ENCODE assay signal across 8 cellular contexts in genomic region chr3:157130138-157130880, GRCh38. TPM values are rescaled to one million over a fixed set of nuclear protein-coding genes. Genes with fewer than 3 reads are reported as not detected.
DNase-seq lines count a peak whose midpoint lies in the region.

No MANE protein-coding gene starts in this region.

- H3K23ac ChIP-seq in mesendoderm (ENCODE audit: low read length), result peak overlapping the region; percentile 83

- peak overlapping the region; percentile 62 for H2BK120ac ChIP-seq in mesendoderm (ENCODE audit: low read depth, low read length)

- H3K79me2 ChIP-seq in mesendoderm (ENCODE audit: control insufficient read depth, insufficient read depth, low read length), result no peaks in the 10 kb centered on the region

- H3K36me3 ChIP-seq in mesendoderm (ENCODE audit: control insufficient read depth, insufficient read depth, low read length), result no peaks in the 10 kb centered on the region

- H3K4ac ChIP-seq in mesendoderm (ENCODE audit: low read depth, low read length), result peak overlapping the region; percentile 81

- peak overlapping the region; percentile 9 for H3K18ac ChIP-seq in mesendoderm (ENCODE audit: low read length)

- H4K5ac ChIP-seq in mesendoderm (ENCODE audit: low read length), result no peak overlapping the region

- DNase-seq in GM04504 (ENCODE audit: low read depth) (peak; percentile 48), NCI-H2081 treated with DMSO at 0.1 percent for 48 hours (lab: John Stamatoyannopoulos, UW) (peak; percentile 24), ecto neural progenitor cell (ENCODE audit: low spot score) (peak; percentile 78), mesendoderm (peak; percentile 96), ureter (ENCODE audit: low spot score) (no peak), NCI-H446 treated with DMSO at 0.1 percent for 48 hours (lab: John Stamatoyannopoulos, UW) (no peak)
- peak; percentile 70 to 76 for DNase-seq in activated CD4-positive, alpha-beta T cell treated with anti-CD3 and anti-CD28 coated beads, Interleukin-2, amount 50 U/mL, for 48 hours
- peak; percentile 5 for DNase-seq in stimulated activated CD8-positive, alpha-beta memory T cell treated with anti-CD3 and anti-CD28 coated beads, Interleukin-15, amount 100 ng/mL, for 24 hours (ENCODE audit: low read depth)

- H3K4me3 ChIP-seq in mesendoderm (ENCODE audit: low read length), result no peak overlapping the region

- H4K8ac ChIP-seq in mesendoderm (ENCODE audit: low read depth, low read length), result no peak overlapping the region

- H3K27ac ChIP-seq in mesendoderm (ENCODE audit: low read depth, low read length), result peak overlapping the region; percentile 81

- H3K4me2 ChIP-seq in mesendoderm (ENCODE audit: low read length), result peak overlapping the region; percentile 31

- H3K9ac ChIP-seq in mesendoderm (ENCODE audit: low read length), result peak overlapping the region; percentile 63

- no peak overlapping the region for H2BK15ac ChIP-seq in mesendoderm (replicated peaks; ENCODE audit: low read depth)

- peak overlapping the region; percentile 89 for H3K56ac ChIP-seq in mesendoderm (ENCODE audit: low read length)

- no CpG with 5 or more reads among the region's 24 CpGs for WGBS in mesendoderm (ENCODE audit: extremely low coverage, insufficient coverage, low lambda C conversion rate)

- no peaks in the 10 kb centered on the region for H3K27me3 ChIP-seq in mesendoderm (ENCODE audit: insufficient read depth, low read length, poor library complexity)

- H2BK5ac ChIP-seq in mesendoderm (ENCODE audit: low read length), result peak overlapping the region; percentile 92

- H2AK5ac ChIP-seq in mesendoderm (ENCODE audit: low read length), result peak overlapping the region; percentile 29

- peaks cover 10% of the 10 kb centered on the region for H3K4me1 ChIP-seq in mesendoderm (ENCODE audit: control insufficient read depth, low read depth, low read length)

- H3K79me1 ChIP-seq in mesendoderm (ENCODE audit: low read length), result no peaks in the 10 kb centered on the region

RNA-seq across cellular contexts. Expression of gene CCNL1, which starts 29.6 kb away (rescaled TPM):
- polyA plus RNA-seq in mesendoderm (2013, experiment 1 of 2), result 49.8 TPM
- 46.0 TPM for polyA plus RNA-seq in mesendoderm (2013, experiment 2 of 2)
- 172 TPM for total RNA-seq in ureter

Comparison
In these comparisons a context has a peak if more than half of its experiments do, and no peak if none do; other contexts are left out.
1. DNase-seq: peak in GM04504 (single experiment), NCI-H2081 treated with DMSO at 0.1 percent for 48 hours (single experiment), activated CD4-positive, alpha-beta T cell treated with anti-CD3 and anti-CD28 coated beads, Interleukin-2, amount 50 U/mL, for 48 hours (2 of 2), ecto neural progenitor cell (single experiment), mesendoderm (single experiment) and stimulated activated CD8-positive, alpha-beta memory T cell treated with anti-CD3 and anti-CD28 coated beads, Interleukin-15, amount 100 ng/mL, for 24 hours (single experiment); none in ureter (single experiment) and NCI-H446 treated with DMSO at 0.1 percent for 48 hours (single experiment).